ENCODE assay signal across 1 cellular context in genomic region chr16:73047536-73048291, GRCh38.
TF ChIP-seq lines count a peak whose summit lies in the region.

A gene with protein sequence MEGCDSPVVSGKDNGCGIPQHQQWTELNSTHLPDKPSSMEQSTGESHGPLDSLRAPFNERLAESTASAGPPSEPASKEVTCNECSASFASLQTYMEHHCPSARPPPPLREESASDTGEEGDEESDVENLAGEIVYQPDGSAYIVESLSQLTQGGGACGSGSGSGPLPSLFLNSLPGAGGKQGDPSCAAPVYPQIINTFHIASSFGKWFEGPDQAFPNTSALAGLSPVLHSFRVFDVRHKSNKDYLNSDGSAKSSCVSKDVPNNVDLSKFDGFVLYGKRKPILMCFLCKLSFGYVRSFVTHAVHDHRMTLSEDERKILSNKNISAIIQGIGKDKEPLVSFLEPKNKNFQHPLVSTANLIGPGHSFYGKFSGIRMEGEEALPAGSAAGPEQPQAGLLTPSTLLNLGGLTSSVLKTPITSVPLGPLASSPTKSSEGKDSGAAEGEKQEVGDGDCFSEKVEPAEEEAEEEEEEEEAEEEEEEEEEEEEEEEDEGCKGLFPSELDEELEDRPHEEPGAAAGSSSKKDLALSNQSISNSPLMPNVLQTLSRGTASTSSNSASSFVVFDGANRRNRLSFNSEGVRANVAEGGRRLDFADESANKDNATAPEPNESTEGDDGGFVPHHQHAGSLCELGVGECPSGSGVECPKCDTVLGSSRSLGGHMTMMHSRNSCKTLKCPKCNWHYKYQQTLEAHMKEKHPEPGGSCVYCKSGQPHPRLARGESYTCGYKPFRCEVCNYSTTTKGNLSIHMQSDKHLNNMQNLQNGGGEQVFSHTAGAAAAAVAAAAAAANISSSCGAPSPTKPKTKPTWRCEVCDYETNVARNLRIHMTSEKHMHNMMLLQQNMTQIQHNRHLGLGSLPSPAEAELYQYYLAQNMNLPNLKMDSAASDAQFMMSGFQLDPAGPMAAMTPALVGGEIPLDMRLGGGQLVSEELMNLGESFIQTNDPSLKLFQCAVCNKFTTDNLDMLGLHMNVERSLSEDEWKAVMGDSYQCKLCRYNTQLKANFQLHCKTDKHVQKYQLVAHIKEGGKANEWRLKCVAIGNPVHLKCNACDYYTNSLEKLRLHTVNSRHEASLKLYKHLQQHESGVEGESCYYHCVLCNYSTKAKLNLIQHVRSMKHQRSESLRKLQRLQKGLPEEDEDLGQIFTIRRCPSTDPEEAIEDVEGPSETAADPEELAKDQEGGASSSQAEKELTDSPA (N-terminal part only) (minus strand): TSS chr16:73048128. CDS start chr16:72960145, 87,983 bp downstream.

TF ChIP-seq in HEK293, 187 proteins besides CTCF, POLR2A, EP300 and RAD21 (continued from another document):
- TF ChIP-seq, protein P1, sequence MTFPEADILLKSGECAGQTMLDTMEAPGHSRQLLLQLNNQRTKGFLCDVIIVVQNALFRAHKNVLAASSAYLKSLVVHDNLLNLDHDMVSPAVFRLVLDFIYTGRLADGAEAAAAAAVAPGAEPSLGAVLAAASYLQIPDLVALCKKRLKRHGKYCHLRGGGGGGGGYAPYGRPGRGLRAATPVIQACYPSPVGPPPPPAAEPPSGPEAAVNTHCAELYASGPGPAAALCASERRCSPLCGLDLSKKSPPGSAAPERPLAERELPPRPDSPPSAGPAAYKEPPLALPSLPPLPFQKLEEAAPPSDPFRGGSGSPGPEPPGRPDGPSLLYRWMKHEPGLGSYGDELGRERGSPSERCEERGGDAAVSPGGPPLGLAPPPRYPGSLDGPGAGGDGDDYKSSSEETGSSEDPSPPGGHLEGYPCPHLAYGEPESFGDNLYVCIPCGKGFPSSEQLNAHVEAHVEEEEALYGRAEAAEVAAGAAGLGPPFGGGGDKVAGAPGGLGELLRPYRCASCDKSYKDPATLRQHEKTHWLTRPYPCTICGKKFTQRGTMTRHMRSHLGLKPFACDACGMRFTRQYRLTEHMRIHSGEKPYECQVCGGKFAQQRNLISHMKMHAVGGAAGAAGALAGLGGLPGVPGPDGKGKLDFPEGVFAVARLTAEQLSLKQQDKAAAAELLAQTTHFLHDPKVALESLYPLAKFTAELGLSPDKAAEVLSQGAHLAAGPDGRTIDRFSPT (tag by site-specific recombination; IDR thresholded peaks at IDR 0.05): peak; percentile 50; the same call in 1 of the 2 replicates
- peak; percentile 61 for TF ChIP-seq ZNF335 (tag by site-specific recombination; conservative IDR thresholded peaks at IDR 0.05)
- 0 out of 2 replicates have a peak, but pooled peaks have one; percentile 31 for TF ChIP-seq ZNF2 (tag by site-specific recombination; IDR thresholded peaks at IDR 0.05)
- peak; percentile 55; the same call in 1 of the 2 replicates for TF ChIP-seq MZF1 (tag by site-specific recombination; IDR thresholded peaks at IDR 0.05; ENCODE audit: borderline replicate concordance)
- peak; percentile 69 for TF ChIP-seq ZBTB8A (tag by site-specific recombination; IDR thresholded peaks at IDR 0.05)
- peak; percentile 74 for TF ChIP-seq ZBTB17 (tag by site-specific recombination; IDR thresholded peaks at IDR 0.05)
- 0 out of 2 replicates have a peak, but pooled peaks have one; percentile 66 for TF ChIP-seq ZNF423 (tag by site-specific recombination; IDR thresholded peaks at IDR 0.05)
- peak; percentile 80 for TF ChIP-seq PATZ1 (tag by site-specific recombination; IDR thresholded peaks at IDR 0.05)
- TF ChIP-seq ZBTB11 (tag by site-specific recombination; conservative IDR thresholded peaks at IDR 0.05; ENCODE audit: low read depth): peak; percentile 73
- TF ChIP-seq ZXDB (tag by site-specific recombination; IDR thresholded peaks at IDR 0.05): peak; percentile 66
- TF ChIP-seq ZNF692 (tag by site-specific recombination; IDR thresholded peaks at IDR 0.05): 0 out of 2 replicates have a peak, but pooled peaks have one; percentile 12
- TF ChIP-seq ZNF629 (tag by site-specific recombination; IDR thresholded peaks at IDR 0.05): 0 out of 2 replicates have a peak, but pooled peaks have one; percentile 22
- peak; percentile 15; the same call in 1 of the 2 replicates for TF ChIP-seq KLF8 (tag by site-specific recombination; IDR thresholded peaks at IDR 0.05)
- no peak for TF ChIP-seq HOXC10 (CRISPR knock-in tag; IDR thresholded peaks at IDR 0.05)
- no peak for TF ChIP-seq SP3 (tag by site-specific recombination; IDR thresholded peaks at IDR 0.05)
- TF ChIP-seq, protein P2, sequence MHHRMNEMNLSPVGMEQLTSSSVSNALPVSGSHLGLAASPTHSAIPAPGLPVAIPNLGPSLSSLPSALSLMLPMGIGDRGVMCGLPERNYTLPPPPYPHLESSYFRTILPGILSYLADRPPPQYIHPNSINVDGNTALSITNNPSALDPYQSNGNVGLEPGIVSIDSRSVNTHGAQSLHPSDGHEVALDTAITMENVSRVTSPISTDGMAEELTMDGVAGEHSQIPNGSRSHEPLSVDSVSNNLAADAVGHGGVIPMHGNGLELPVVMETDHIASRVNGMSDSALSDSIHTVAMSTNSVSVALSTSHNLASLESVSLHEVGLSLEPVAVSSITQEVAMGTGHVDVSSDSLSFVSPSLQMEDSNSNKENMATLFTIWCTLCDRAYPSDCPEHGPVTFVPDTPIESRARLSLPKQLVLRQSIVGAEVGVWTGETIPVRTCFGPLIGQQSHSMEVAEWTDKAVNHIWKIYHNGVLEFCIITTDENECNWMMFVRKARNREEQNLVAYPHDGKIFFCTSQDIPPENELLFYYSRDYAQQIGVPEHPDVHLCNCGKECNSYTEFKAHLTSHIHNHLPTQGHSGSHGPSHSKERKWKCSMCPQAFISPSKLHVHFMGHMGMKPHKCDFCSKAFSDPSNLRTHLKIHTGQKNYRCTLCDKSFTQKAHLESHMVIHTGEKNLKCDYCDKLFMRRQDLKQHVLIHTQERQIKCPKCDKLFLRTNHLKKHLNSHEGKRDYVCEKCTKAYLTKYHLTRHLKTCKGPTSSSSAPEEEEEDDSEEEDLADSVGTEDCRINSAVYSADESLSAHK (tag by site-specific recombination; IDR thresholded peaks at IDR 0.05): peak; percentile 68
TF ChIP-seq in HEK293: peak in this region for 40.
